27 cellular contexts compared by ENCODE assay signal in the genomic region with DNA sequence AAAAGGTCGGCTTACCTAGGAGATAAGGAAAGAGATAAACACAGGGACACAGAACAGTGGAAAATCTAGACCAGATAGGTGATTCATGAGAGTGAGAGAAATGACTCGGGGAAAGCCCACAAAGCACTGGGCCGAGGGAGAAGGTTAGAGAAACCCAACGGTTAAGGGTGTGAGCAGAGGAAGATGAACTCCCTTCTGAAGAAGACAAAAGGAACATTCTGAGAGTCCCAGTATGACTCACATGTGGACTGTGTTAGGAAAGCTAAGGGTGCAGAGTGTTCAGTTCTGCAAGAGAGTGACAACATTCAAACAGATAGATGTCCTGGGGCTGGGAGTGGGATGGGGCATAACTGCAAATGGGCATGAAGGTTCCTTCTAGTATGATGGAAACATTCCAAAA.
DNase-seq lines count a peak whose midpoint lies in the region; TF ChIP-seq lines count a peak whose summit lies in the region.
"Had no signal": no experiment of that assay in that cellular context is flagged by ENCODE, and none has a peak within 500 bp of the region (broad histone marks: within the 10 kb centered on the region; RNA-seq: fewer than 3 reads in every experiment).

No MANE protein-coding gene starts in this region.

- DNase-seq in AG10803 (ENCODE audit: low read depth), result peak; percentile 37
- peak; percentile 86 for DNase-seq in HT1080 (ENCODE audit: low read depth)
- peak; percentile 36 for DNase-seq in choroid plexus epithelial cell (ENCODE audit: low read depth)
- peak; percentile 33 for DNase-seq in iris pigment epithelial cell (ENCODE audit: low read depth)
- no peak for DNase-seq in NCI-H2081 (lab: John Stamatoyannopoulos, UW)
- no peak for DNase-seq in NCI-H1105 (lab: John Stamatoyannopoulos, UW)
- DNase-seq in SK-N-DZ (ENCODE audit: low spot score), result no peak
- no peak for DNase-seq in nucleus accumbens (lab: John Stamatoyannopoulos, UW)
- DNase-seq: activated CD8-positive, alpha-beta memory T cell treated with anti-CD3 and anti-CD28 coated beads, Interleukin-2, amount 10 ng/mL, durations not matched to agents 7 days and 5 days; activated naive CD4-positive, alpha-beta T cell; activated naive CD8-positive, alpha-beta T cell treated with anti-CD3 and anti-CD28 coated beads, Interleukin-2, amount 50 U/mL, for 24 hours; activated T-cell treated with anti-CD3 and anti-CD28 coated beads, Interleukin-2, amount 50 U/mL, for 48 hours; BE2C; CD8-positive, alpha-beta T cell; cerebellar nuclear complex; head of caudate nucleus; Karpas-422; NCI-H146; NCI-H446; NCI-H82; RPMI8226; stimulated activated CD4-positive, alpha-beta T cell treated with anti-CD3 and anti-CD28 coated beads, Interleukin-15, amount 100 ng/mL, for 24 hours; stimulated activated CD4-positive, alpha-beta T cell treated with anti-CD3 and anti-CD28 coated beads, Interleukin-4, amount 100 ng/mL, for 4 hours had no signal

- no peak for TF ChIP-seq CTCF in AG10803 (conservative IDR thresholded peaks at IDR 0.05; ENCODE audit: low read length)
- no peak for TF ChIP-seq CTCF in choroid plexus epithelial cell (conservative IDR thresholded peaks at IDR 0.05; ENCODE audit: low read depth, low read length)

- H3K4me3 ChIP-seq in AG10803 (ENCODE audit: low read length) (no peak overlapping the region), choroid plexus epithelial cell (ENCODE audit: low read depth, low read length) (no peak overlapping the region)
- H3K4me3 ChIP-seq: A549, GM12878, prostate gland, tibial nerve had no signal

Comparison
In these comparisons a context has a peak if more than half of its experiments do, and no peak if none do; other contexts are left out.
1. DNase-seq: peak in AG10803 (single experiment), HT1080 (single experiment), choroid plexus epithelial cell (single experiment) and iris pigment epithelial cell (single experiment); none in NCI-H2081 (0 of 2), NCI-H1105 (single experiment), SK-N-DZ (single experiment) and nucleus accumbens (0 of 56).